1 cellular context compared by ENCODE assay signal in the genomic region with DNA sequence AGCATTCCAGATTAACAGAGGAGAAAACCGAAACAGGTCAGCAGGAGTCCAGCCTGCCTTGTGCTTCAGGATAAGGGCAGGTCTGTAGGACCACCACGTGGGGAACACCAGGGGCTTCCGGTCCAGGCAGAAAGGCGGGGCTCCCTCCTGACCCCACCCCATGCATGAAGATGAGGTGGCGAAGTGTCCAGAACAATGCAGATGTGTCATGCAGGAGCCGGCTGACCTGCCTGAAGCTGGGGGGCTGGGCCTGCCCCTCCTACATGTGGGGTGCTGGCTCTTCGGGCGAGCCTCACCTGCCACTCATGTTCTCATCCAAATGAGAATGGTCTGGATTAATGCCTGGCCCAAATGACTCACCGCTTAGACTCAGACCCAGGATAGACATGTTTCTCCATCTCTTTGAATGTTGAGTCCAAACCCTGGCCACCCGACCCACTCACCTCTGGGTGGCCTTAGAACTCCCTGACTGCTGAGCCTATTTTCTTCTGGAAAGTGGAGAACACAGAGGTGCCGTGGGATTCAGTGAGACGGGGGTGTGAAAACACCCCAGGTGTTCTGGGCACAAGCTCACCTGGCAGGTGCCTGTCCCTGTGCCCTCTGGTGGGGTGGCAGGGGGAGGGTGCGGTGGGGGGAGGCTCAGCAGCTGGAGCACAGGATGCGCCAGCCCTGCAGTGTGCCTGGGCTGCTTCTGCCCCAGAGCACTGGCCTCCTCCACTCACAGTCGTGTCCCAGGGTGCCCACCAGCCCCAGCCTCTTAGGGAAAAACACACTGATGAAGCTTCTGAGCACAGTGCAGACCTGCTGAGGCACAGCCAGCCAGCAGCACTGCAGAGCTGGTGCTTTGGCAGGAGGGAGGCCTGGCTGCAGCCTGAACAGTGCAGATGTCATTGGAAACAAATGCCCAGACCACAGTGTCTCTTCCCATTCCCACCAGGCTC.
A peak's percentile ranks its signal among the peaks of the same experiment; 100 is the strongest.
TF ChIP-seq lines count a peak whose summit lies in the region.

No MANE protein-coding gene starts in this region.

TF ChIP-seq in HEK293, 187 proteins besides CTCF, POLR2A, EP300 and RAD21:
- TF ChIP-seq ZIC2 (tag by site-specific recombination; IDR thresholded peaks at IDR 0.05) (peak; percentile 35; the same call in 1 of the 2 replicates), ZNF404 (tag by site-specific recombination; IDR thresholded peaks at IDR 0.05) (no peak)
